Comparison of ENCODE assay signal across 12 cellular contexts in the genomic region with DNA sequence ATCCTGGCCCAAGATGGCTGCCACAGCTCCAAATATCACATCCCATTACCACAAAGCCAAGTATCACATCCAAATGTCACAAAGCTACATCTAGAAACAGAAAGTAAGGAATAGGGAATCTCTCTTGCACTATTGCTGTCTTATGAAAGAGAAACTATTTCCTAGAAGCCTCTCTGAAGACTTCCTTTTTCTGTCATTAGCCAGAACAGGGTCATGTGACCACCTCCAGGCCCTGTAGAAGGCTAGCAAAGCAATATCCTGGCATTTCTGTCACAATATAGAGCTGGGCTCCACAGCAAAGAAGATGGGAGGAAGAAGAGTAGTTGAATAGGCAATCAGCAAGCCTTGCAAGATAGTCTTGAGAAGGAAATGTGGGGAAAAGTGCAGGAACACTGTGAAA.
DNase-seq lines count a peak whose midpoint lies in the region; ATAC-seq and TF ChIP-seq lines count a peak whose summit lies in the region.
"Had no signal": no experiment of that assay in that cellular context is flagged by ENCODE, and none has a peak within 500 bp of the region (broad histone marks: within the 10 kb centered on the region; RNA-seq: fewer than 3 reads in every experiment).

No MANE protein-coding gene starts in this region.

- intact Hi-C loops in left ventricle myocardium superior (cut with micrococcal nuclease) = no loop called here

- TF ChIP-seq CTCF in neutrophil (IDR thresholded peaks at IDR 0.05) (no peak), type B pancreatic cell (conservative IDR thresholded peaks at IDR 0.05) (no peak)

- no peaks in the 10 kb centered on the region for H3K9me3 Mint-ChIP-seq in type B pancreatic cell
- H3K9me3 Mint-ChIP-seq: T-cell had no signal

- H3K27ac ChIP-seq in neutrophil = peak overlapping the region; percentile 71
- H3K27ac ChIP-seq: cardiac muscle cell had no signal

- H3K4me3 ChIP-seq in neutrophil (ENCODE audit: low read depth in 1 of 2, low read length in 1 of 2) = no peak overlapping the region
- H3K4me3 ChIP-seq: cardiac muscle cell had no signal

- no peaks in the 10 kb centered on the region for H3K27me3 ChIP-seq in neutrophil
- H3K27me3 ChIP-seq: cardiac muscle cell had no signal

- peak; percentile 73 for DNase-seq in SKM-1 (lab: John Stamatoyannopoulos, UW; ENCODE audit: unreplicated experiment)
- no peak for DNase-seq in type B pancreatic cell (ENCODE audit: extremely low spot score, unreplicated experiment)
- no peak for DNase-seq in left ventricle myocardium superior
- no peak for DNase-seq in cerebellar nuclear complex (lab: John Stamatoyannopoulos, UW)
- DNase-seq: activated T-cell treated with anti-CD3 and anti-CD28 coated beads for 4 hours, NCI-H1694 treated with DMSO at 0.1 percent for 48 hours, T-cell had no signal

- no peak overlapping the region for H3K4me3 Mint-ChIP-seq in type B pancreatic cell
- H3K4me3 Mint-ChIP-seq: T-cell had no signal

- peaks cover 12% of the 10 kb centered on the region for H3K4me1 Mint-ChIP-seq in type B pancreatic cell (ENCODE audit: unreplicated experiment)

- no peaks in the 10 kb centered on the region for H3K27me3 Mint-ChIP-seq in type B pancreatic cell

- no peaks in the 10 kb centered on the region for H3K36me3 ChIP-seq in neutrophil
- H3K36me3 ChIP-seq: cardiac muscle cell had no signal

- peaks cover 15% of the 10 kb centered on the region in 2 experiments for H3K4me1 ChIP-seq in neutrophil (ENCODE audit: control insufficient read depth in 1 of 2, insufficient read depth in 1 of 2, low read depth in 1 of 2, low read length in 1 of 2)

- H3K9me3 ChIP-seq in neutrophil = no peaks in the 10 kb centered on the region

- H3K27ac Mint-ChIP-seq in type B pancreatic cell = no peak overlapping the region
- H3K27ac Mint-ChIP-seq: T-cell had no signal

- no peaks in the 10 kb centered on the region for H3K36me3 Mint-ChIP-seq in type B pancreatic cell
- H3K36me3 Mint-ChIP-seq: T-cell had no signal

- ATAC-seq in GM19351 (IDR thresholded peaks at IDR 0.05; ENCODE audit: unreplicated experiment) (peak; percentile 58), HG03432 (IDR thresholded peaks at IDR 0.05; ENCODE audit: unreplicated experiment) (peak; percentile 65), HG03108 (IDR thresholded peaks at IDR 0.05; ENCODE audit: unreplicated experiment) (no peak), left ventricle myocardium superior (no peak)
- ATAC-seq: T-cell had no signal

Comparison
In these comparisons a context has a peak if more than half of its experiments do, and no peak if none do; other contexts are left out.
1. ATAC-seq: peak in GM19351 (single experiment) and HG03432 (single experiment); none in HG03108 (single experiment) and left ventricle myocardium superior (single experiment).